Comparison of ENCODE assay signal across 8 cellular contexts in genomic region chr17:79045830-79046500, GRCh38. TPM values are rescaled to one million over a fixed set of nuclear protein-coding genes. Genes with fewer than 3 reads are reported as not detected.
DNase-seq lines count a peak whose midpoint lies in the region; ATAC-seq and TF ChIP-seq lines count a peak whose summit lies in the region.

No MANE protein-coding gene starts in this region.

- 26 to 56% (median 41%) methylated on average over 10 to 22 of the region's 22 CpGs for WGBS in adrenal gland, 4 donors

- TF ChIP-seq POLR2A in adrenal gland (IDR thresholded peaks at IDR 0.05): no peak

- H3K27me3 ChIP-seq in adrenal gland (no peaks in the 10 kb centered on the region), left ventricle myocardium inferior (ENCODE audit: low read depth) (no peaks in the 10 kb centered on the region)

- H3K9me3 ChIP-seq in adrenal gland (replicated peaks in 1 of 3): no peaks in the 10 kb centered on the region
- H3K9me3 ChIP-seq in left ventricle myocardium inferior (replicated peaks): no peaks in the 10 kb centered on the region

- intact Hi-C loops in adrenal gland (cut with DNase I) (loop anchor here (2.0 to 5.0 kb wide), 2 partner anchors 35 to 36 kb away; no protein-coding TSS in a partner anchor), left ventricle myocardium inferior (cut with micrococcal nuclease) (no loop called here)

- H3K4me3 ChIP-seq in adrenal gland: no peak overlapping the region
- peak overlapping the region; percentile 46 for H3K4me3 ChIP-seq in left ventricle myocardium inferior
- no peak overlapping the region for H3K4me3 ChIP-seq in retinal pigment epithelial cell (ENCODE audit: low read length)

- H3K36me3 ChIP-seq in adrenal gland (replicated peaks in 1 of 2) (peaks cover 0 to 17% of the 10 kb centered on the region in 2 donors), left ventricle myocardium inferior (peaks cover 32% of the 10 kb centered on the region)

- H3K27ac ChIP-seq in adrenal gland (peak overlapping the region in 1 of 5 donors; percentile 15), left ventricle myocardium inferior (replicated peaks) (peak overlapping the region; percentile 91)

- peak; percentile 83 to 92 (median 88) for TF ChIP-seq CTCF in adrenal gland (IDR thresholded peaks at IDR 0.05)
- TF ChIP-seq CTCF in left ventricle myocardium inferior (IDR thresholded peaks at IDR 0.05; ENCODE audit: borderline replicate concordance): peak; percentile 97
- TF ChIP-seq CTCF in retinal pigment epithelial cell (conservative IDR thresholded peaks at IDR 0.05; ENCODE audit: low read depth, low read length): peak; percentile 98

- H3K4me1 ChIP-seq in adrenal gland (replicated peaks in 1 of 2): peaks cover 3 to 6% of the 10 kb centered on the region in 2 donors
- peaks cover 60% of the 10 kb centered on the region for H3K4me1 ChIP-seq in left ventricle myocardium inferior

- DNase-seq in ELR (ENCODE audit: low read depth): peak; percentile 77
- peak; percentile 65 for DNase-seq in NAMALWA (ENCODE audit: low spot score)
- peak; percentile 60 for DNase-seq in SW480 (ENCODE audit: low spot score)
- DNase-seq in adrenal gland: peak; percentile 60 to 91 (median 79)
- peak; percentile 76 for DNase-seq in left ventricle myocardium inferior
- no peak for DNase-seq in retinal pigment epithelial cell (ENCODE audit: low read depth)
- no peak for DNase-seq in cortex of kidney (lab: John Stamatoyannopoulos, UW)

- no peak for ATAC-seq in HG03175 (IDR thresholded peaks at IDR 0.05; ENCODE audit: unreplicated experiment)

RNA-seq across cellular contexts. Expression of gene C1QTNF1, which starts 22.0 kb away (rescaled TPM):
- total RNA-seq in adrenal gland (100 to 1,000 TPM in 6 of 8 donors, 10 to 100 TPM in 2; 74.6 to 175 (median 137) TPM), left ventricle myocardium inferior (146 TPM)
- 100 to 1,000 TPM in 1 of 3 donors, 10 to 100 TPM in 2; 17.2 to 147 (median 74.4) TPM for polyA plus RNA-seq in adrenal gland

RNA-seq across cellular contexts. Expression of gene ENGASE, which starts 28.7 kb away (rescaled TPM):
- 10 to 100 TPM; 19.0 to 87.5 (median 31.1) TPM for total RNA-seq in adrenal gland
- polyA plus RNA-seq in adrenal gland: 100 to 1,000 TPM in 1 of 3 donors, 10 to 100 TPM in 1, 1 to 10 TPM in 1; 8.6 to 155 (median 40.1) TPM
- total RNA-seq in left ventricle myocardium inferior: 31.5 TPM

RNA-seq across cellular contexts. Expression of gene CANT1, which starts 36.4 kb away (rescaled TPM):
- total RNA-seq in adrenal gland: 10 to 100 TPM; 36.5 to 78.3 (median 61.5) TPM
- 10 to 100 TPM; 10.3 to 29.5 (median 10.7) TPM for polyA plus RNA-seq in adrenal gland
- 24.2 TPM for total RNA-seq in left ventricle myocardium inferior

Comparison
In these comparisons a context has a peak if more than half of its experiments do, and no peak if none do; other contexts are left out.
1. DNase-seq: peak in ELR (single experiment), NAMALWA (single experiment), SW480 (single experiment), adrenal gland (7 of 7) and left ventricle myocardium inferior (single experiment); none in retinal pigment epithelial cell (single experiment) and cortex of kidney (single experiment).
2. Peak in every context shown above with its lines, with median percentiles within 50 percentile points of each other: CTCF ChIP-seq.